Comparison of ENCODE assay signal across 1 cellular context in the genomic region with DNA sequence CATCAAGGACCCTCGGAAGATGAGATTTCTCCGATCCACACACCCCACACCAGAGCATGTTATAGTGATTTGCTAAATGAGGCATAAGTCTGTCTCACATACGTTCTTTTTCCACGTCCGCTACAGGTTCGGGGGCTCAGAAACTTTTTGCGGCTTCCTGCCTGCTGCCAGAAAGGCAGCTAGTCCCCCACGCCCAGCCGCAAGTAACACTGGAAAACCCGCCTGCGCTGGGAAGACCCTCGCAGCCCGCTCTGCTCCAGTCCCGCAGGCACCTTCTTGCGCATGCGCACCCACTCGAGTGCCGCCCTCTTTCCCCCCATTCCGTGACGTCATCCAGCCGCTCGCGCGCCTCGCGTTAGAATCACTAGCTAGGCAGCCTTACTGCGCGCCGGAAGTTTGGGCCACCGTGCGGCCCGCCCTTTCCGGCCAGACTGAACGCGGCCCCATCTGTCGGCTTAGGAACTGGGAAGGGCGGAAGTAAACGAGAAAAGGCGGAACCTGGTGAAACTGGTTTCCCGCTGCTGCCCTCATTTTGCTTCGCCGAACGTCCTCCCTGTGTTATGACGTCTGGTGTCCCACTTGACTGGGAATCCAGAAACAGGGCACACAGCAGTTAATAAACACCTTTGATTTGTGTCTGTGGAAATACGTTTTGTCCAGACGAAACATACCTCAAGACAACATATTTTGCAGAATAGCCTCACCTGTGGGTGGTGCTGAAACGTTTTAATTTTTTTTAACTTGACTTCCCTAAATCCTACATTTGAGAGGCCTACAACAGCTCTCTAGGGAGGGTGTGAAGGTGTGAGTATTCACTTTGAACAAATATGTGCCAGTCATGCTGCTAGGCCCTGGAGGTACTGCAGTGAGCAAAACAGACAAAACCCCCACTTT.
TF ChIP-seq lines count a peak whose summit lies in the region.

Gene C1orf74, minus strand, starts transcription at position 284 of the 894 bp plus-strand sequence. CDS start 925 bp downstream, outside the sequence.

TF ChIP-seq in HEK293, 187 proteins besides CTCF, POLR2A, EP300 and RAD21 (continued from another document and continues in another):
- TF ChIP-seq ZNF513 (tag by site-specific recombination; IDR thresholded peaks at IDR 0.05), result no peak
- no peak for TF ChIP-seq HIC1 (tag by site-specific recombination; IDR thresholded peaks at IDR 0.05)
- TF ChIP-seq ZBTB8A (tag by site-specific recombination; IDR thresholded peaks at IDR 0.05), result peak; percentile 52
- TF ChIP-seq GLIS1 (tag by site-specific recombination; IDR thresholded peaks at IDR 0.05), result no peak
- TF ChIP-seq ZNF266 (tag by site-specific recombination; IDR thresholded peaks at IDR 0.05; ENCODE audit: low read depth), result no peak
- peak; percentile 17; the same call in 1 of the 2 replicates for TF ChIP-seq PRDM1 (tag by site-specific recombination; IDR thresholded peaks at IDR 0.05)
- no peak for TF ChIP-seq EGR2 (tag by site-specific recombination; IDR thresholded peaks at IDR 0.05; ENCODE audit: low read depth)
- TF ChIP-seq ZNF202 (tag by site-specific recombination; IDR thresholded peaks at IDR 0.05; ENCODE audit: borderline replicate concordance), result no peak
- TF ChIP-seq PRDM10 (tag by site-specific recombination; IDR thresholded peaks at IDR 0.05), result no peak; the same call in 1 of the 2 replicates
- peak; percentile 85 for TF ChIP-seq PATZ1 (tag by site-specific recombination; IDR thresholded peaks at IDR 0.05)
- TF ChIP-seq, protein P1, sequence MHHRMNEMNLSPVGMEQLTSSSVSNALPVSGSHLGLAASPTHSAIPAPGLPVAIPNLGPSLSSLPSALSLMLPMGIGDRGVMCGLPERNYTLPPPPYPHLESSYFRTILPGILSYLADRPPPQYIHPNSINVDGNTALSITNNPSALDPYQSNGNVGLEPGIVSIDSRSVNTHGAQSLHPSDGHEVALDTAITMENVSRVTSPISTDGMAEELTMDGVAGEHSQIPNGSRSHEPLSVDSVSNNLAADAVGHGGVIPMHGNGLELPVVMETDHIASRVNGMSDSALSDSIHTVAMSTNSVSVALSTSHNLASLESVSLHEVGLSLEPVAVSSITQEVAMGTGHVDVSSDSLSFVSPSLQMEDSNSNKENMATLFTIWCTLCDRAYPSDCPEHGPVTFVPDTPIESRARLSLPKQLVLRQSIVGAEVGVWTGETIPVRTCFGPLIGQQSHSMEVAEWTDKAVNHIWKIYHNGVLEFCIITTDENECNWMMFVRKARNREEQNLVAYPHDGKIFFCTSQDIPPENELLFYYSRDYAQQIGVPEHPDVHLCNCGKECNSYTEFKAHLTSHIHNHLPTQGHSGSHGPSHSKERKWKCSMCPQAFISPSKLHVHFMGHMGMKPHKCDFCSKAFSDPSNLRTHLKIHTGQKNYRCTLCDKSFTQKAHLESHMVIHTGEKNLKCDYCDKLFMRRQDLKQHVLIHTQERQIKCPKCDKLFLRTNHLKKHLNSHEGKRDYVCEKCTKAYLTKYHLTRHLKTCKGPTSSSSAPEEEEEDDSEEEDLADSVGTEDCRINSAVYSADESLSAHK (tag by site-specific recombination; IDR thresholded peaks at IDR 0.05), result no peak
- TF ChIP-seq ZNF138 (tag by site-specific recombination; IDR thresholded peaks at IDR 0.05; ENCODE audit: borderline replicate concordance), result no peak
- TF ChIP-seq ZNF580 (tag by site-specific recombination; IDR thresholded peaks at IDR 0.05), result no peak
- no peak for TF ChIP-seq ZNF548 (tag by site-specific recombination; IDR thresholded peaks at IDR 0.05)
- no peak for TF ChIP-seq ZNF621 (tag by site-specific recombination; IDR thresholded peaks at IDR 0.05)
- no peak for TF ChIP-seq ZNF558 (tag by site-specific recombination; IDR thresholded peaks at IDR 0.05)
- TF ChIP-seq ZNF37A (tag by site-specific recombination; IDR thresholded peaks at IDR 0.05), result no peak
- TF ChIP-seq ZBTB44 (tag by site-specific recombination; IDR thresholded peaks at IDR 0.05), result no peak
- peak; percentile 90 for TF ChIP-seq ZNF366 (tag by site-specific recombination; conservative IDR thresholded peaks at IDR 0.05)
- no peak for TF ChIP-seq ZNF560 (tag by site-specific recombination; IDR thresholded peaks at IDR 0.05; ENCODE audit: borderline replicate concordance)
- TF ChIP-seq ZNF670 (tag by site-specific recombination; IDR thresholded peaks at IDR 0.05; ENCODE audit: low read depth), result no peak
- no peak for TF ChIP-seq ZNF777 (tag by site-specific recombination; IDR thresholded peaks at IDR 0.05; ENCODE audit: borderline replicate concordance)
- TF ChIP-seq, protein P2, sequence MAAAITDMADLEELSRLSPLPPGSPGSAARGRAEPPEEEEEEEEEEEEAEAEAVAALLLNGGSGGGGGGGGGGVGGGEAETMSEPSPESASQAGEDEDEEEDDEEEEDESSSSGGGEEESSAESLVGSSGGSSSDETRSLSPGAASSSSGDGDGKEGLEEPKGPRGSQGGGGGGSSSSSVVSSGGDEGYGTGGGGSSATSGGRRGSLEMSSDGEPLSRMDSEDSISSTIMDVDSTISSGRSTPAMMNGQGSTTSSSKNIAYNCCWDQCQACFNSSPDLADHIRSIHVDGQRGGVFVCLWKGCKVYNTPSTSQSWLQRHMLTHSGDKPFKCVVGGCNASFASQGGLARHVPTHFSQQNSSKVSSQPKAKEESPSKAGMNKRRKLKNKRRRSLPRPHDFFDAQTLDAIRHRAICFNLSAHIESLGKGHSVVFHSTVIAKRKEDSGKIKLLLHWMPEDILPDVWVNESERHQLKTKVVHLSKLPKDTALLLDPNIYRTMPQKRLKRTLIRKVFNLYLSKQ (tag by site-specific recombination; IDR thresholded peaks at IDR 0.05; ENCODE audit: borderline replicate concordance), result no peak
- TF ChIP-seq ZFP37 (tag by site-specific recombination; IDR thresholded peaks at IDR 0.05), result peak; percentile 55; the same call in 1 of the 2 replicates
- no peak for TF ChIP-seq ZNF423 (tag by site-specific recombination; IDR thresholded peaks at IDR 0.05)
- TF ChIP-seq, protein P3, sequence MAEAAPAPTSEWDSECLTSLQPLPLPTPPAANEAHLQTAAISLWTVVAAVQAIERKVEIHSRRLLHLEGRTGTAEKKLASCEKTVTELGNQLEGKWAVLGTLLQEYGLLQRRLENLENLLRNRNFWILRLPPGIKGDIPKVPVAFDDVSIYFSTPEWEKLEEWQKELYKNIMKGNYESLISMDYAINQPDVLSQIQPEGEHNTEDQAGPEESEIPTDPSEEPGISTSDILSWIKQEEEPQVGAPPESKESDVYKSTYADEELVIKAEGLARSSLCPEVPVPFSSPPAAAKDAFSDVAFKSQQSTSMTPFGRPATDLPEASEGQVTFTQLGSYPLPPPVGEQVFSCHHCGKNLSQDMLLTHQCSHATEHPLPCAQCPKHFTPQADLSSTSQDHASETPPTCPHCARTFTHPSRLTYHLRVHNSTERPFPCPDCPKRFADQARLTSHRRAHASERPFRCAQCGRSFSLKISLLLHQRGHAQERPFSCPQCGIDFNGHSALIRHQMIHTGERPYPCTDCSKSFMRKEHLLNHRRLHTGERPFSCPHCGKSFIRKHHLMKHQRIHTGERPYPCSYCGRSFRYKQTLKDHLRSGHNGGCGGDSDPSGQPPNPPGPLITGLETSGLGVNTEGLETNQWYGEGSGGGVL (tag by site-specific recombination; IDR thresholded peaks at IDR 0.05), result 0 out of 2 replicates have a peak, but pooled peaks have one; percentile 21
- TF ChIP-seq, protein P4, sequence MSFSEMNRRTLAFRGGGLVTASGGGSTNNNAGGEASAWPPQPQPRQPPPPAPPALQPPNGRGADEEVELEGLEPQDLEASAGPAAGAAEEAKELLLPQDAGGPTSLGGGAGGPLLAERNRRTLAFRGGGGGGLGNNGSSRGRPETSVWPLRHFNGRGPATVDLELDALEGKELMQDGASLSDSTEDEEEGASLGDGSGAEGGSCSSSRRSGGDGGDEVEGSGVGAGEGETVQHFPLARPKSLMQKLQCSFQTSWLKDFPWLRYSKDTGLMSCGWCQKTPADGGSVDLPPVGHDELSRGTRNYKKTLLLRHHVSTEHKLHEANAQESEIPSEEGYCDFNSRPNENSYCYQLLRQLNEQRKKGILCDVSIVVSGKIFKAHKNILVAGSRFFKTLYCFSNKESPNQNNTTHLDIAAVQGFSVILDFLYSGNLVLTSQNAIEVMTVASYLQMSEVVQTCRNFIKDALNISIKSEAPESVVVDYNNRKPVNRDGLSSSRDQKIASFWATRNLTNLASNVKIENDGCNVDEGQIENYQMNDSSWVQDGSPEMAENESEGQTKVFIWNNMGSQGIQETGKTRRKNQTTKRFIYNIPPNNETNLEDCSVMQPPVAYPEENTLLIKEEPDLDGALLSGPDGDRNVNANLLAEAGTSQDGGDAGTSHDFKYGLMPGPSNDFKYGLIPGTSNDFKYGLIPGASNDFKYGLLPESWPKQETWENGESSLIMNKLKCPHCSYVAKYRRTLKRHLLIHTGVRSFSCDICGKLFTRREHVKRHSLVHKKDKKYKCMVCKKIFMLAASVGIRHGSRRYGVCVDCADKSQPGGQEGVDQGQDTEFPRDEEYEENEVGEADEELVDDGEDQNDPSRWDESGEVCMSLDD (tag by site-specific recombination; IDR thresholded peaks at IDR 0.05), result no peak
- no peak for TF ChIP-seq ZNF175 (tag by site-specific recombination; IDR thresholded peaks at IDR 0.05)
